ENCODE assay signal across 1 cellular context in the genomic region with DNA sequence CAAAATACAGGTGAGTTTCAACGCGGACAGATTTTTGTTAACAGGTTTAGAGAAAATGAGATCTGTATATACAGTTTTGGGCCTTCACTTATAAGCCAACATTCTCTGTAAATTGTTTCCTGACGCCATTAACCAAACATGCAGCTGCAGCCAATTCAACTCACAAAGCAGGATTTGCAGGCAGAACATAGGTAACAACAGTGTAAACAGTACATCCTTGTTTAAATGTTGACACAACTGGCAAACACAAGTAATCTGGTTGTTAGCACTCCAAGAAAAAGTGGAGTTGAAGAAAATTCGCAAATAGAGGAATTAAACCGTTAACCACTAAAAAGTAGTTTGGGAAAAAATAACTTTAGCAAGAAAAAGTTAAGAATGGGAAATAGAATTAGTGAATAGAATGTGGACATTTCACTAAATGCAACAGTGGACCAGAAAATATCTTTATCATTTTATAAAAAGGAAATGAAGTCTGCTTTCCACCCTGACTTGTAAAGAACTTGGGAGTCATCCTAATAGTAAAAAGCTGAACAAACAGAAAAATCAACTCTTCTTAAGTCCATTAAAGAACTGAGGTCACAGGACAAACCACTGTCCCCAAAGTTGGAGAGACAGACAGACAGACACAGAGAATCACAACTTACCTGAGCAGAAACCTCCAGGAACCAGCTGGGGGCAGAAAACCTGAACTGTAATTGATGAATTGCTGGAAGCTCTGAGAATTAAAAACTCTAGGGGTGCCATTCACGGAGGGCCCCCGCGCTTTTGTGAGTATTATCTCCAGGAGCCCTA.
TF ChIP-seq lines count a peak whose summit lies in the region.

No MANE protein-coding gene starts in this region.

TF ChIP-seq in HepG2, 621 proteins besides CTCF, POLR2A, EP300 and RAD21 (continued from another document):
- TF ChIP-seq, protein P1, sequence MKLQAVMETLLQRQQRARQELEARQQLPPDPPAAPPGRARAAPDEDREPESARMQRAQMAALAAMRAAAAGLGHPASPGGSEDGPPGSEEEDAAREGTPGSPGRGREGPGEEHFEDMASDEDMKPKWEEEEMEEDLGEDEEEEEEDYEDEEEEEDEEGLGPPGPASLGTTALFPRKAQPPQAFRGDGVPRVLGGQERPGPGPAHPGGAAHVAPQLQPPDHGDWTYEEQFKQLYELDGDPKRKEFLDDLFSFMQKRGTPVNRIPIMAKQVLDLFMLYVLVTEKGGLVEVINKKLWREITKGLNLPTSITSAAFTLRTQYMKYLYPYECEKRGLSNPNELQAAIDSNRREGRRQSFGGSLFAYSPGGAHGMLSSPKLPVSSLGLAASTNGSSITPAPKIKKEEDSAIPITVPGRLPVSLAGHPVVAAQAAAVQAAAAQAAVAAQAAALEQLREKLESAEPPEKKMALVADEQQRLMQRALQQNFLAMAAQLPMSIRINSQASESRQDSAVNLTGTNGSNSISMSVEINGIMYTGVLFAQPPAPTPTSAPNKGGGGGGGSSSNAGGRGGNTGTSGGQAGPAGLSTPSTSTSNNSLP (IDR thresholded peaks at IDR 0.05; ENCODE audit: low read depth, low read length): 0 out of 2 replicates have a peak, but pooled peaks have one; percentile 9
- TF ChIP-seq RFX1 (IDR thresholded peaks at IDR 0.05): no peak
- TF ChIP-seq SUZ12 (IDR thresholded peaks at IDR 0.05; ENCODE audit: low read depth, low read length): no peak
- TF ChIP-seq BRCA1 (CRISPR knock-in tag; IDR thresholded peaks at IDR 0.05): no peak
- TF ChIP-seq ZNF33A (CRISPR knock-in tag; IDR thresholded peaks at IDR 0.05; ENCODE audit: borderline replicate concordance): 0 out of 2 replicates have a peak, but pooled peaks have one; percentile 36
- TF ChIP-seq FOXK1 (CRISPR knock-in tag; IDR thresholded peaks at IDR 0.05; ENCODE audit: borderline replicate concordance, low read depth): peak; percentile 53; the same call in 1 of the 2 replicates
- TF ChIP-seq, protein P2, sequence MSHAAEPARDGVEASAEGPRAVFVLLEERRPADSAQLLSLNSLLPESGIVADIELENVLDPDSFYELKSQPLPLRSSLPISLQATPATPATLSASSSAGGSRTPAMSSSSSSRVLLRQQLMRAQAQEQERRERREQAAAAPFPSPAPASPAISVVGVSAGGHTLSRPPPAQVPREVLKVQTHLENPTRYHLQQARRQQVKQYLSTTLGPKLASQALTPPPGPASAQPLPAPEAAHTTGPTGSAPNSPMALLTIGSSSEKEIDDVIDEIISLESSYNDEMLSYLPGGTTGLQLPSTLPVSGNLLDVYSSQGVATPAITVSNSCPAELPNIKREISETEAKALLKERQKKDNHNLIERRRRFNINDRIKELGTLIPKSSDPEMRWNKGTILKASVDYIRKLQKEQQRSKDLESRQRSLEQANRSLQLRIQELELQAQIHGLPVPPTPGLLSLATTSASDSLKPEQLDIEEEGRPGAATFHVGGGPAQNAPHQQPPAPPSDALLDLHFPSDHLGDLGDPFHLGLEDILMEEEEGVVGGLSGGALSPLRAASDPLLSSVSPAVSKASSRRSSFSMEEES (CRISPR knock-in tag; IDR thresholded peaks at IDR 0.05): no peak
- TF ChIP-seq ETV6 (CRISPR knock-in tag; conservative IDR thresholded peaks at IDR 0.05): no peak
- TF ChIP-seq TBL1XR1 (IDR thresholded peaks at IDR 0.05; ENCODE audit: borderline replicate concordance, low read length, partially characterized antibody): no peak
- TF ChIP-seq TBX3 (IDR thresholded peaks at IDR 0.05; ENCODE audit: borderline replicate concordance): peak; percentile 71; the same call in 1 of the 2 replicates
- TF ChIP-seq, protein P3, sequence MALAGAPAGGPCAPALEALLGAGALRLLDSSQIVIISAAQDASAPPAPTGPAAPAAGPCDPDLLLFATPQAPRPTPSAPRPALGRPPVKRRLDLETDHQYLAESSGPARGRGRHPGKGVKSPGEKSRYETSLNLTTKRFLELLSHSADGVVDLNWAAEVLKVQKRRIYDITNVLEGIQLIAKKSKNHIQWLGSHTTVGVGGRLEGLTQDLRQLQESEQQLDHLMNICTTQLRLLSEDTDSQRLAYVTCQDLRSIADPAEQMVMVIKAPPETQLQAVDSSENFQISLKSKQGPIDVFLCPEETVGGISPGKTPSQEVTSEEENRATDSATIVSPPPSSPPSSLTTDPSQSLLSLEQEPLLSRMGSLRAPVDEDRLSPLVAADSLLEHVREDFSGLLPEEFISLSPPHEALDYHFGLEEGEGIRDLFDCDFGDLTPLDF (CRISPR knock-in tag; IDR thresholded peaks at IDR 0.05): no peak
- TF ChIP-seq, protein P4, sequence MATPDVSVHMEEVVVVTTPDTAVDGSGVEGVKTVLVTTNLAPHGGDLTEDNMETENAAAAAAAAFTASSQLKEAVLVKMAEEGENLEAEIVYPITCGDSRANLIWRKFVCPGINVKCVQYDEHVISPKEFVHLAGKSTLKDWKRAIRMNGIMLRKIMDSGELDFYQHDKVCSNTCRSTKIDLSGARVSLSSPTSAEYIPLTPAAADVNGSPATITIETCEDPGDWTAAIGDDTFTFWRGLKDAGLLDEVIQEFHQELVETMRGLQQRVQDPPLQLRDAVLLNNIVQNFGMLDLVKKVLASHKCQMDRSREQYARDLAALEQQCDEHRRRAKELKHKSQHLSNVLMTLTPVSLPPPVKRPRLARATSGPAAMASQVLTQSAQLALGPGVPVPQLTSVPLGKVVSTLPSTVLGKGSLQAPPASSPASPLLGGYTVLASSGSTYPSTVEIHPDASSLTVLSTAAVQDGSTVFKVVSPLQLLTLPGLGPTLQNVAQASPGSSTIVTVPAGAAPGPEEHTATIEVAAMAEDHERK (CRISPR knock-in tag; IDR thresholded peaks at IDR 0.05; ENCODE audit: low read depth): no peak
- TF ChIP-seq, protein P5, sequence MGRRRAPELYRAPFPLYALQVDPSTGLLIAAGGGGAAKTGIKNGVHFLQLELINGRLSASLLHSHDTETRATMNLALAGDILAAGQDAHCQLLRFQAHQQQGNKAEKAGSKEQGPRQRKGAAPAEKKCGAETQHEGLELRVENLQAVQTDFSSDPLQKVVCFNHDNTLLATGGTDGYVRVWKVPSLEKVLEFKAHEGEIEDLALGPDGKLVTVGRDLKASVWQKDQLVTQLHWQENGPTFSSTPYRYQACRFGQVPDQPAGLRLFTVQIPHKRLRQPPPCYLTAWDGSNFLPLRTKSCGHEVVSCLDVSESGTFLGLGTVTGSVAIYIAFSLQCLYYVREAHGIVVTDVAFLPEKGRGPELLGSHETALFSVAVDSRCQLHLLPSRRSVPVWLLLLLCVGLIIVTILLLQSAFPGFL (CRISPR knock-in tag; IDR thresholded peaks at IDR 0.05): no peak
- TF ChIP-seq, protein P6, sequence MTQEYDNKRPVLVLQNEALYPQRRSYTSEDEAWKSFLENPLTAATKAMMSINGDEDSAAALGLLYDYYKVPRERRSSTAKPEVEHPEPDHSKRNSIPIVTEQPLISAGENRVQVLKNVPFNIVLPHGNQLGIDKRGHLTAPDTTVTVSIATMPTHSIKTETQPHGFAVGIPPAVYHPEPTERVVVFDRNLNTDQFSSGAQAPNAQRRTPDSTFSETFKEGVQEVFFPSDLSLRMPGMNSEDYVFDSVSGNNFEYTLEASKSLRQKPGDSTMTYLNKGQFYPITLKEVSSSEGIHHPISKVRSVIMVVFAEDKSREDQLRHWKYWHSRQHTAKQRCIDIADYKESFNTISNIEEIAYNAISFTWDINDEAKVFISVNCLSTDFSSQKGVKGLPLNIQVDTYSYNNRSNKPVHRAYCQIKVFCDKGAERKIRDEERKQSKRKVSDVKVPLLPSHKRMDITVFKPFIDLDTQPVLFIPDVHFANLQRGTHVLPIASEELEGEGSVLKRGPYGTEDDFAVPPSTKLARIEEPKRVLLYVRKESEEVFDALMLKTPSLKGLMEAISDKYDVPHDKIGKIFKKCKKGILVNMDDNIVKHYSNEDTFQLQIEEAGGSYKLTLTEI (CRISPR knock-in tag; conservative IDR thresholded peaks at IDR 0.05): no peak
- no peak for TF ChIP-seq SRF (IDR thresholded peaks at IDR 0.05; ENCODE audit: low read depth, low read length)
- TF ChIP-seq TEAD3 (CRISPR knock-in tag; optimal IDR thresholded peaks at IDR 0.05; ENCODE audit: borderline replicate concordance): peak; percentile 27
- no peak for TF ChIP-seq HNRNPH1 (optimal IDR thresholded peaks at IDR 0.05; ENCODE audit: low read depth, low read length)
- no peak for TF ChIP-seq SP2 (CRISPR knock-in tag; IDR thresholded peaks at IDR 0.05)
- TF ChIP-seq, protein P7, sequence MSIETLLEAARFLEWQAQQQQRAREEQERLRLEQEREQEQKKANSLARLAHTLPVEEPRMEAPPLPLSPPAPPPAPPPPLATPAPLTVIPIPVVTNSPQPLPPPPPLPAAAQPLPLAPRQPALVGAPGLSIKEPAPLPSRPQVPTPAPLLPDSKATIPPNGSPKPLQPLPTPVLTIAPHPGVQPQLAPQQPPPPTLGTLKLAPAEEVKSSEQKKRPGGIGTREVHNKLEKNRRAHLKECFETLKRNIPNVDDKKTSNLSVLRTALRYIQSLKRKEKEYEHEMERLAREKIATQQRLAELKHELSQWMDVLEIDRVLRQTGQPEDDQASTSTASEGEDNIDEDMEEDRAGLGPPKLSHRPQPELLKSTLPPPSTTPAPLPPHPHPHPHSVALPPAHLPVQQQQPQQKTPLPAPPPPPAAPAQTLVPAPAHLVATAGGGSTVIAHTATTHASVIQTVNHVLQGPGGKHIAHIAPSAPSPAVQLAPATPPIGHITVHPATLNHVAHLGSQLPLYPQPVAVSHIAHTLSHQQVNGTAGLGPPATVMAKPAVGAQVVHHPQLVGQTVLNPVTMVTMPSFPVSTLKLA (IDR thresholded peaks at IDR 0.05): no peak
- peak; percentile 36; the same call in 1 of the 2 replicates for TF ChIP-seq FOXO1 (CRISPR knock-in tag; IDR thresholded peaks at IDR 0.05)
- TF ChIP-seq ZNF264 (CRISPR knock-in tag; IDR thresholded peaks at IDR 0.05): no peak
- no peak for TF ChIP-seq SP140L (CRISPR knock-in tag; IDR thresholded peaks at IDR 0.05; ENCODE audit: borderline replicate concordance)
- TF ChIP-seq RFX5 (IDR thresholded peaks at IDR 0.05; ENCODE audit: low read depth, low read length): no peak
- TF ChIP-seq, protein P8, sequence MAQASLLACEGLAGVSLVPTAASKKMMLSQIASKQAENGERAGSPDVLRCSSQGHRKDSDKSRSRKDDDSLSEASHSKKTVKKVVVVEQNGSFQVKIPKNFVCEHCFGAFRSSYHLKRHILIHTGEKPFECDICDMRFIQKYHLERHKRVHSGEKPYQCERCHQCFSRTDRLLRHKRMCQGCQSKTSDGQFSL (CRISPR knock-in tag; IDR thresholded peaks at IDR 0.05): no peak
- no peak for TF ChIP-seq NFIB (CRISPR knock-in tag; IDR thresholded peaks at IDR 0.05; ENCODE audit: borderline replicate concordance)
- no peak for TF ChIP-seq IKZF1 (IDR thresholded peaks at IDR 0.05)
- TF ChIP-seq, protein P9, sequence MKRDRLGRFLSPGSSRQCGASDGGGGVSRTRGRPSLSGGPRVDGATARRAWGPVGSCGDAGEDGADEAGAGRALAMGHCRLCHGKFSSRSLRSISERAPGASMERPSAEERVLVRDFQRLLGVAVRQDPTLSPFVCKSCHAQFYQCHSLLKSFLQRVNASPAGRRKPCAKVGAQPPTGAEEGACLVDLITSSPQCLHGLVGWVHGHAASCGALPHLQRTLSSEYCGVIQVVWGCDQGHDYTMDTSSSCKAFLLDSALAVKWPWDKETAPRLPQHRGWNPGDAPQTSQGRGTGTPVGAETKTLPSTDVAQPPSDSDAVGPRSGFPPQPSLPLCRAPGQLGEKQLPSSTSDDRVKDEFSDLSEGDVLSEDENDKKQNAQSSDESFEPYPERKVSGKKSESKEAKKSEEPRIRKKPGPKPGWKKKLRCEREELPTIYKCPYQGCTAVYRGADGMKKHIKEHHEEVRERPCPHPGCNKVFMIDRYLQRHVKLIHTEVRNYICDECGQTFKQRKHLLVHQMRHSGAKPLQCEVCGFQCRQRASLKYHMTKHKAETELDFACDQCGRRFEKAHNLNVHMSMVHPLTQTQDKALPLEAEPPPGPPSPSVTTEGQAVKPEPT (CRISPR knock-in tag; IDR thresholded peaks at IDR 0.05; ENCODE audit: low read depth): no peak
- TF ChIP-seq, protein P10, sequence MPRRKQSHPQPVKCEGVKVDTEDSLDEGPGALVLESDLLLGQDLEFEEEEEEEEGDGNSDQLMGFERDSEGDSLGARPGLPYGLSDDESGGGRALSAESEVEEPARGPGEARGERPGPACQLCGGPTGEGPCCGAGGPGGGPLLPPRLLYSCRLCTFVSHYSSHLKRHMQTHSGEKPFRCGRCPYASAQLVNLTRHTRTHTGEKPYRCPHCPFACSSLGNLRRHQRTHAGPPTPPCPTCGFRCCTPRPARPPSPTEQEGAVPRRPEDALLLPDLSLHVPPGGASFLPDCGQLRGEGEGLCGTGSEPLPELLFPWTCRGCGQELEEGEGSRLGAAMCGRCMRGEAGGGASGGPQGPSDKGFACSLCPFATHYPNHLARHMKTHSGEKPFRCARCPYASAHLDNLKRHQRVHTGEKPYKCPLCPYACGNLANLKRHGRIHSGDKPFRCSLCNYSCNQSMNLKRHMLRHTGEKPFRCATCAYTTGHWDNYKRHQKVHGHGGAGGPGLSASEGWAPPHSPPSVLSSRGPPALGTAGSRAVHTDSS (CRISPR knock-in tag; conservative IDR thresholded peaks at IDR 0.05): no peak
TF ChIP-seq in HepG2: peak in this region for 51.
